Comparison of ENCODE assay signal across 19 cellular contexts in genomic region chr7:130392456-130392860, GRCh38. TPM values are rescaled to one million over a fixed set of nuclear protein-coding genes. Genes with fewer than 3 reads are reported as not detected.
A peak's percentile ranks its signal among the peaks of the same experiment; 100 is the strongest.
DNase-seq lines count a peak whose midpoint lies in the region; ATAC-seq and TF ChIP-seq lines count a peak whose summit lies in the region.
"Had no signal": no experiment of that assay in that cellular context is flagged by ENCODE, and none has a peak within 500 bp of the region (broad histone marks: within the 10 kb centered on the region; RNA-seq: fewer than 3 reads in every experiment).

No MANE protein-coding gene starts in this region.

- TF ChIP-seq CTCF in Caco-2 (IDR thresholded peaks at IDR 0.05; ENCODE audit: insufficient read depth in 1 of 2, low read depth in 1 of 2, low read length in 1 of 2, severe bottlenecking in 1 of 2, unreplicated experiment in 1 of 2) (no peak), osteoblast (IDR thresholded peaks at IDR 0.05; ENCODE audit: extremely low read depth, low read depth, low read length) (no peak), A673 (conservative IDR thresholded peaks at IDR 0.05; ENCODE audit: low read depth, low read length) (no peak)

- H3K27me3 ChIP-seq in Caco-2 (replicated peaks; ENCODE audit: control insufficient read depth, insufficient read depth, low read length), result no peaks in the 10 kb centered on the region
- H3K27me3 ChIP-seq in osteoblast (ENCODE audit: insufficient read depth, low read length), result no peaks in the 10 kb centered on the region
- no peaks in the 10 kb centered on the region for H3K27me3 ChIP-seq in A673 (replicated peaks; ENCODE audit: insufficient read depth, low read depth, low read length, poor library complexity)

- peak overlapping the region; percentile 21 for H2AFZ ChIP-seq in osteoblast (ENCODE audit: low read length)
- H2AFZ ChIP-seq: parathyroid adenoma had no signal

- POLR2A ChIA-PET in Caco-2 (lab: Charles Lee) (no interaction called here), A673 (lab: Charles Lee; ENCODE audit: low non-redundant PET) (no interaction called here)

- peak; percentile 63 for ATAC-seq in Right ventricle myocardium superior (ENCODE audit: poor library complexity)
- no peak for ATAC-seq in GM18867 (IDR thresholded peaks at IDR 0.05; ENCODE audit: unreplicated experiment)
- ATAC-seq in activated CD8-positive, alpha-beta memory T cell treated with anti-CD3 and anti-CD28 coated beads, Interleukin-2, amount 10 ng/mL, durations not matched to agents 7 days and 5 days, result no peak
- ATAC-seq: stimulated activated naive B cell treated with anti-CD40 and anti-IgM and Interleukin-4, amounts not matched to agents 10 μg/mL and 1 μg/mL and 100 μg/mL, for 72 hours had no signal

- H3K4me3 Mint-ChIP-seq in Caco-2 (ENCODE audit: unreplicated experiment), result peak overlapping the region; percentile 61
- H3K4me3 Mint-ChIP-seq in activated CD8-positive, alpha-beta memory T cell treated with anti-CD3 and anti-CD28 coated beads, Interleukin-2, amount 10 ng/mL, durations not matched to agents 7 days and 5 days, result no peak overlapping the region
- H3K4me3 Mint-ChIP-seq: B cell; H9; stimulated activated naive B cell treated with anti-CD40 and anti-IgM and Interleukin-4, amounts not matched to agents 10 μg/mL and 1 μg/mL and 100 μg/mL, for 72 hours had no signal

- peaks cover 15% of the 10 kb centered on the region for H3K4me1 ChIP-seq in Caco-2
- H3K4me1 ChIP-seq in osteoblast (ENCODE audit: insufficient read depth, low read length), result peaks cover 28% of the 10 kb centered on the region
- H3K4me1 ChIP-seq in A673 (ENCODE audit: insufficient read depth, low read length, poor library complexity, severe bottlenecking), result peaks cover 23% of the 10 kb centered on the region

- no peaks in the 10 kb centered on the region for H3K36me3 ChIP-seq in Caco-2 (ENCODE audit: control insufficient read depth, insufficient read depth, low read length)
- no peaks in the 10 kb centered on the region for H3K36me3 ChIP-seq in osteoblast (ENCODE audit: insufficient read depth, low read length)
- H3K36me3 ChIP-seq in A673 (ENCODE audit: insufficient read depth, low read length, poor library complexity, severe bottlenecking), result no peaks in the 10 kb centered on the region

- intact Hi-C loops in Caco-2 (cut with micrococcal nuclease; ENCODE audit: unreplicated experiment) (no loop called here), Right ventricle myocardium superior (cut with DNase I) (no loop called here), A673 (cut with micrococcal nuclease; ENCODE audit: unreplicated experiment) (no loop called here)

- no peaks in the 10 kb centered on the region for H3K27me3 Mint-ChIP-seq in Caco-2 (ENCODE audit: insufficient read depth, unreplicated experiment)
- no peaks in the 10 kb centered on the region for H3K27me3 Mint-ChIP-seq in activated CD8-positive, alpha-beta memory T cell treated with anti-CD3 and anti-CD28 coated beads, Interleukin-2, amount 10 ng/mL, durations not matched to agents 7 days and 5 days
- H3K27me3 Mint-ChIP-seq: B cell had no signal

- no peaks in the 10 kb centered on the region for H4K20me1 ChIP-seq in osteoblast (ENCODE audit: insufficient read depth, low read length)

- BruUV-seq in Caco-2 (replicated peaks; lab: Mats Ljungman, UMichigan) (no TSS peak), A673 (replicated peaks; lab: Mats Ljungman, UMichigan) (no TSS peak)

- H3K9me3 ChIP-seq in Caco-2 (no peaks in the 10 kb centered on the region), osteoblast (ENCODE audit: low read depth, low read length) (no peaks in the 10 kb centered on the region), A673 (ENCODE audit: low read depth, low read length, poor library complexity, severe bottlenecking) (no peaks in the 10 kb centered on the region)

- H3K4me2 ChIP-seq in osteoblast (ENCODE audit: insufficient read depth, low read length), result peak overlapping the region; percentile 56

- peak in 1 of 2 experiments; percentile 29 for DNase-seq in Caco-2
- no peak for DNase-seq in Right ventricle myocardium superior
- DNase-seq in osteoblast (ENCODE audit: insufficient read length, low spot score, missing footprints), result peak; percentile 62
- DNase-seq in cerebellum (ENCODE audit: low spot score), result no peak
- DNase-seq in activated CD8-positive, alpha-beta memory T cell treated with anti-CD3 and anti-CD28 coated beads, Interleukin-2, amount 10 ng/mL, durations not matched to agents 7 days and 5 days, result no peak
- DNase-seq in A673 (ENCODE audit: low spot score), result no peak
- DNase-seq: activated CD4-positive, alpha-beta T cell treated with anti-CD3 and anti-CD28 coated beads for 48 hours; cortex of kidney; H9; NCI-H2227 treated with DMSO at 0.1 percent for 48 hours; stimulated activated CD4-positive, alpha-beta T cell treated with anti-CD3 and anti-CD28 coated beads, Interleukin-4, amount 100 ng/mL, for 1 hour; stimulated activated naive B cell treated with anti-CD40 and anti-IgM and Interleukin-4, amounts not matched to agents 10 μg/mL and 1 μg/mL and 100 μg/mL, for 72 hours; SW 1271 had no signal

- peak overlapping the region; percentile 22 for H3K27ac ChIP-seq in angular gyrus (ENCODE audit: low read depth, low read length)
- peak overlapping the region; percentile 73 for H3K27ac ChIP-seq in osteoblast (ENCODE audit: low read depth, low read length)
- H3K27ac ChIP-seq in A673 (ENCODE audit: low read depth, low read length, poor library complexity, severe bottlenecking), result no peak overlapping the region
- H3K27ac ChIP-seq: parathyroid adenoma had no signal

- H3K4me3 ChIP-seq in Caco-2 (ENCODE audit: low read depth, low read length), result no peak overlapping the region
- H3K4me3 ChIP-seq in osteoblast (ENCODE audit: insufficient read depth, low read length), result no peak overlapping the region
- H3K4me3 ChIP-seq in A673 (ENCODE audit: low read depth, low read length, poor library complexity, severe bottlenecking), result no peak overlapping the region

- H3K9me3 Mint-ChIP-seq in Caco-2 (ENCODE audit: unreplicated experiment), result no peaks in the 10 kb centered on the region
- H3K9me3 Mint-ChIP-seq in activated CD8-positive, alpha-beta memory T cell treated with anti-CD3 and anti-CD28 coated beads, Interleukin-2, amount 10 ng/mL, durations not matched to agents 7 days and 5 days (ENCODE audit: low read depth), result no peaks in the 10 kb centered on the region

- CTCF ChIA-PET in Caco-2 (lab: Charles Lee), result interaction anchor here (0.8 kb wide), 1 partner anchor 93 kb away, joined by 3 read pairs; no protein-coding TSS in a partner anchor
- CTCF ChIA-PET in activated CD8-positive, alpha-beta memory T cell treated with anti-CD3 and anti-CD28 coated beads, Interleukin-2, amount 10 ng/mL, durations not matched to agents 7 days and 5 days (lab: Charles Lee), result interaction anchor here (1.2 kb wide), 1 partner anchor 84 kb away, joined by 3 read pairs; no protein-coding TSS in a partner anchor
- CTCF ChIA-PET in A673 (lab: Charles Lee), result no interaction called here

- H3K36me3 Mint-ChIP-seq in Caco-2 (ENCODE audit: insufficient read depth, unreplicated experiment), result no peaks in the 10 kb centered on the region
- H3K36me3 Mint-ChIP-seq in activated CD8-positive, alpha-beta memory T cell treated with anti-CD3 and anti-CD28 coated beads, Interleukin-2, amount 10 ng/mL, durations not matched to agents 7 days and 5 days, result peaks cover 2% of the 10 kb centered on the region
- H3K36me3 Mint-ChIP-seq: stimulated activated naive B cell treated with anti-CD40 and anti-IgM and Interleukin-4, amounts not matched to agents 10 μg/mL and 1 μg/mL and 100 μg/mL, for 72 hours had no signal

- H3K79me2 ChIP-seq in osteoblast (ENCODE audit: insufficient read depth, low read length), result no peaks in the 10 kb centered on the region
- H3K79me2 ChIP-seq: parathyroid adenoma had no signal

- H3K4me1 Mint-ChIP-seq in Caco-2 (ENCODE audit: low read depth, unreplicated experiment), result peaks cover 23% of the 10 kb centered on the region
- peaks cover 23% of the 10 kb centered on the region for H3K4me1 Mint-ChIP-seq in activated CD8-positive, alpha-beta memory T cell treated with anti-CD3 and anti-CD28 coated beads, Interleukin-2, amount 10 ng/mL, durations not matched to agents 7 days and 5 days

- H3K27ac Mint-ChIP-seq in Caco-2 (ENCODE audit: unreplicated experiment), result peak overlapping the region; percentile 27
- H3K27ac Mint-ChIP-seq in activated CD8-positive, alpha-beta memory T cell treated with anti-CD3 and anti-CD28 coated beads, Interleukin-2, amount 10 ng/mL, durations not matched to agents 7 days and 5 days, result no peak overlapping the region
- H3K27ac Mint-ChIP-seq: B cell; H9; stimulated activated naive B cell treated with anti-CD40 and anti-IgM and Interleukin-4, amounts not matched to agents 10 μg/mL and 1 μg/mL and 100 μg/mL, for 72 hours had no signal

RNA-seq across cellular contexts. Expression of gene CPA1, which starts 12.2 kb away (rescaled TPM):
- total RNA-seq in Caco-2 (2022), result not detected in 2 replicates
- not detected for total RNA-seq in Right ventricle myocardium superior
- total RNA-seq in osteoblast, result 1.1 TPM in 1 of 2 replicates, not detected in the other
- total RNA-seq in cerebellum, result not detected
- not detected for total RNA-seq in activated CD8-positive, alpha-beta memory T cell treated with anti-CD3 and anti-CD28 coated beads, Interleukin-2, amount 10 ng/mL, durations not matched to agents 7 days and 5 days
- not detected in 2 replicates for total RNA-seq in A673 (2021)
- total RNA-seq: B cell, glomerular endothelial cell, H9, lung microvascular endothelial cell had no signal

RNA-seq across cellular contexts. Expression of gene CPA5, which starts 47.8 kb away (rescaled TPM):
- total RNA-seq in Caco-2 (2022), result not detected in 2 replicates
- not detected for total RNA-seq in Right ventricle myocardium superior
- not detected in 2 replicates for total RNA-seq in osteoblast
- total RNA-seq in cerebellum, result not detected
- total RNA-seq in activated CD8-positive, alpha-beta memory T cell treated with anti-CD3 and anti-CD28 coated beads, Interleukin-2, amount 10 ng/mL, durations not matched to agents 7 days and 5 days, result 1 to 10 TPM; 3.4 to 4.0 TPM
- total RNA-seq in A673 (2021), result not detected in 2 replicates
- total RNA-seq: B cell, glomerular endothelial cell, H9, lung microvascular endothelial cell had no signal

RNA-seq across cellular contexts. Expression of gene CEP41, which starts 48.4 kb away (rescaled TPM):
- 14.3 and 14.9 TPM in 2 replicates for total RNA-seq in Caco-2 (2022)
- total RNA-seq in Right ventricle myocardium superior, result 4.2 TPM
- 9.1 and 9.8 TPM in 2 replicates for total RNA-seq in osteoblast
- total RNA-seq in cerebellum, result 18.2 TPM
- total RNA-seq in activated CD8-positive, alpha-beta memory T cell treated with anti-CD3 and anti-CD28 coated beads, Interleukin-2, amount 10 ng/mL, durations not matched to agents 7 days and 5 days, result 10 to 100 TPM; 22.0 to 23.3 TPM
- total RNA-seq in A673 (2021), result 25.0 and 25.7 TPM in 2 replicates
